In genomic region chr11:118721478-118722015, GRCh38 we compare ENCODE assay signal across 8 cellular contexts. TPM values are rescaled to one million over a fixed set of nuclear protein-coding genes. Genes with fewer than 3 reads are reported as not detected.
"Had no signal": no experiment of that assay in that cellular context is flagged by ENCODE, and none has a peak within 500 bp of the region (broad histone marks: within the 10 kb centered on the region; RNA-seq: fewer than 3 reads in every experiment).

No MANE protein-coding gene starts in this region.

RNA-seq across cellular contexts. Expression of gene TREH, which starts 42.1 kb away (rescaled TPM):
- total RNA-seq: M059J, NCI-H460, OCI-LY7, PC-9, Right ventricle myocardium inferior, RPMI7951, SJCRH30, T-cell had no signal
